In genomic region chr3:48504051-48504946, GRCh38 we compare ENCODE assay signal across 8 cellular contexts. TPM values are rescaled to one million over a fixed set of nuclear protein-coding genes. Genes with fewer than 3 reads are reported as not detected.
DNase-seq lines count a peak whose midpoint lies in the region; ATAC-seq and TF ChIP-seq lines count a peak whose summit lies in the region.

Gene SHISA5, minus strand, starts transcription at chr3:48504174. Its CDS starts 80 bp downstream, at chr3:48504094.

- peaks cover 40% of the 10 kb centered on the region for H3K4me1 Mint-ChIP-seq in nephron progenitor cell

- peaks cover 1% of the 10 kb centered on the region for H3K9me3 Mint-ChIP-seq in nephron progenitor cell

- H3K9me3 ChIP-seq in Peyer's patch, result no peaks in the 10 kb centered on the region

- peak; percentile 38 for DNase-seq in A172 (ENCODE audit: low spot score)
- DNase-seq in GM19238 (ENCODE audit: insufficient read length, low spot score), result peak; percentile 53
- peak; percentile 59 to 85 (median 81) for DNase-seq in Peyer's patch
- DNase-seq in activated gamma-delta T cell (lab: John Stamatoyannopoulos, UW), result peak; percentile 36
- peak; percentile 55 for DNase-seq in fibroblast of villous mesenchyme (ENCODE audit: low read depth)
- DNase-seq in nephron progenitor cell, result peak; percentile 81
- DNase-seq in superior temporal gyrus (ENCODE audit: extremely low spot score), result peak; percentile 22

- peaks cover 6% of the 10 kb centered on the region for H3K27me3 Mint-ChIP-seq in nephron progenitor cell (ENCODE audit: low read depth, poor library complexity)

- no peaks in the 10 kb centered on the region for H3K36me3 ChIP-seq in Peyer's patch

- ATAC-seq in HG02571 (IDR thresholded peaks at IDR 0.05; ENCODE audit: unreplicated experiment), result no peak

- peak within 1 kb of the TSS; percentile 83 to 94 (median 88) for H3K27ac ChIP-seq in Peyer's patch

- TF ChIP-seq CTCF in Peyer's patch (IDR thresholded peaks at IDR 0.05), result no peak
- no peak for TF ChIP-seq CTCF in fibroblast of villous mesenchyme (IDR thresholded peaks at IDR 0.05; ENCODE audit: insufficient read depth, low read depth, low read length)
- no peak for TF ChIP-seq CTCF in nephron progenitor cell (IDR thresholded peaks at IDR 0.05)

- peaks cover 0 to 12% (median 7%) of the 10 kb centered on the region in 4 donors for H3K4me1 ChIP-seq in Peyer's patch

- H3K4me3 Mint-ChIP-seq in nephron progenitor cell, result peak within 1 kb of the TSS; percentile 83

- H3K4me3 ChIP-seq in Peyer's patch, result peak within 1 kb of the TSS; percentile 75 to 94 (median 86)
- peak within 1 kb of the TSS; percentile 83 for H3K4me3 ChIP-seq in fibroblast of villous mesenchyme (ENCODE audit: low read depth, low read length)

- H3K36me3 Mint-ChIP-seq in nephron progenitor cell (ENCODE audit: low read depth), result peaks cover 9% of the 10 kb centered on the region

- no peaks in the 10 kb centered on the region for H3K27me3 ChIP-seq in Peyer's patch

- TF ChIP-seq POLR2A in Peyer's patch (IDR thresholded peaks at IDR 0.05), result peak in 1 of 2 donors; percentile 9

- peak within 1 kb of the TSS; percentile 77 for H3K27ac Mint-ChIP-seq in nephron progenitor cell

RNA-seq across cellular contexts. Expression of gene SHISA5, which starts in this region (rescaled TPM):
- total RNA-seq in A172 (2014; rRNA removed; shearing (Covaris generic)), result 143 and 147 TPM in 2 replicates
- total RNA-seq in Peyer's patch (100 to 1,000 TPM in 3 of 4 donors, 10 to 100 TPM in 1; 60.2 to 149 (median 110) TPM), fibroblast of villous mesenchyme (113 and 121 TPM in 2 replicates)

Comparison
In these comparisons a context has a peak if more than half of its experiments do, and no peak if none do; other contexts are left out.
1. DNase-seq: peak in every context shown above with its lines; median percentile 81 in Peyer's patch; 81 in nephron progenitor cell; 55 in fibroblast of villous mesenchyme; 53 in GM19238; 38 in A172; 36 in activated gamma-delta T cell; 22 in superior temporal gyrus.